ENCODE assay signal across 12 cellular contexts in genomic region chr3:153399636-153400035, GRCh38.
A peak's percentile ranks its signal among the peaks of the same experiment; 100 is the strongest.
DNase-seq lines count a peak whose midpoint lies in the region; ATAC-seq and TF ChIP-seq lines count a peak whose summit lies in the region.
"Had no signal": no experiment of that assay in that cellular context is flagged by ENCODE, and none has a peak within 500 bp of the region (broad histone marks: within the 10 kb centered on the region; RNA-seq: fewer than 3 reads in every experiment).

No MANE protein-coding gene starts in this region.

- H3K27ac ChIP-seq in MM.1S (ENCODE audit: low read length) = peak overlapping the region; percentile 55; the same call in 1 of the 2 replicates
- H3K27ac ChIP-seq: A549, thyroid gland, WERI-Rb-1 had no signal

- no peaks in the 10 kb centered on the region for H3K9me2 ChIP-seq in MM.1S (replicated peaks; ENCODE audit: insufficient read depth, low read length)

- H4K20me1 ChIP-seq in MM.1S (ENCODE audit: insufficient read depth, low read length) = no peaks in the 10 kb centered on the region

- H3K36me3 ChIP-seq in MM.1S (replicated peaks; ENCODE audit: insufficient read depth, low read length) (no peaks in the 10 kb centered on the region), skeletal muscle satellite cell (ENCODE audit: insufficient read depth, low read length) (no peaks in the 10 kb centered on the region)
- H3K36me3 ChIP-seq: thyroid gland, WERI-Rb-1 had no signal

- peaks cover 15% of the 10 kb centered on the region; the same call in 1 of the 2 replicates for H3F3A ChIP-seq in MM.1S (ENCODE audit: insufficient read depth, low read length)

- peaks cover 3% of the 10 kb centered on the region for H3K36me3 Mint-ChIP-seq in activated CD4-positive, alpha-beta T cell treated with anti-CD3 and anti-CD28 coated beads for 36 hours (ENCODE audit: low read depth)
- no peaks in the 10 kb centered on the region for H3K36me3 Mint-ChIP-seq in Calu3 (ENCODE audit: insufficient read depth, unreplicated experiment)

- no peak for TF ChIP-seq CTCF in MM.1S (IDR thresholded peaks at IDR 0.05; ENCODE audit: low read length)
- TF ChIP-seq CTCF in Calu3 (IDR thresholded peaks at IDR 0.05; ENCODE audit: unreplicated experiment) = no peak

- ATAC-seq in activated CD4-positive, alpha-beta T cell treated with anti-CD3 and anti-CD28 coated beads for 36 hours = peak; percentile 61
- ATAC-seq in HG02642 (IDR thresholded peaks at IDR 0.05; ENCODE audit: poor library complexity, unreplicated experiment) = peak; percentile 81
- ATAC-seq: A549 had no signal

- H3K9ac ChIP-seq in MM.1S (ENCODE audit: low read length) (peak overlapping the region; percentile 40; the same call in 1 of the 2 replicates), skeletal muscle satellite cell (ENCODE audit: low read depth, low read length) (no peak overlapping the region)

- H3K9me3 Mint-ChIP-seq in activated CD4-positive, alpha-beta T cell treated with anti-CD3 and anti-CD28 coated beads for 36 hours (ENCODE audit: low read depth) = peaks cover 3% of the 10 kb centered on the region
- H3K9me3 Mint-ChIP-seq in Calu3 (ENCODE audit: low read depth, unreplicated experiment) = no peaks in the 10 kb centered on the region

- CTCF ChIA-PET in activated CD4-positive, alpha-beta T cell treated with anti-CD3 and anti-CD28 coated beads for 36 hours (lab: Charles Lee) = interaction anchor here (0.6 to 0.7 kb wide), 3 partner anchors 145 to 294 kb away, joined by 3 to 5 read pairs (median 3); no protein-coding TSS in a partner anchor
- CTCF ChIA-PET in Calu3 (lab: Charles Lee) = interaction anchor here (0.6 to 0.7 kb wide), 2 partner anchors 421 to 634 kb away, joined by 3 to 4 read pairs; no protein-coding TSS in a partner anchor

- H3K4me2 ChIP-seq in MM.1S (ENCODE audit: low read depth, low read length) (peak overlapping the region; percentile 85), skeletal muscle satellite cell (ENCODE audit: low read length) (peak overlapping the region; percentile 35)
- H3K4me2 ChIP-seq: A549 had no signal

- H3K27ac Mint-ChIP-seq in activated CD4-positive, alpha-beta T cell treated with anti-CD3 and anti-CD28 coated beads for 36 hours = no peak overlapping the region
- no peak overlapping the region for H3K27ac Mint-ChIP-seq in Calu3 (ENCODE audit: unreplicated experiment)

- no peaks in the 10 kb centered on the region for H3K27me3 Mint-ChIP-seq in activated CD4-positive, alpha-beta T cell treated with anti-CD3 and anti-CD28 coated beads for 36 hours
- no peaks in the 10 kb centered on the region for H3K27me3 Mint-ChIP-seq in Calu3 (ENCODE audit: unreplicated experiment)

- H3K27me3 ChIP-seq in MM.1S (replicated peaks; ENCODE audit: insufficient read depth, low read length) (no peaks in the 10 kb centered on the region), skeletal muscle satellite cell (ENCODE audit: control insufficient read depth, insufficient read depth, low read length) (no peaks in the 10 kb centered on the region)
- H3K27me3 ChIP-seq: thyroid gland had no signal

- BruUV-seq in Calu3 (replicated peaks; lab: Mats Ljungman, UMichigan) = no TSS peak

- no peaks in the 10 kb centered on the region for H3K9me3 ChIP-seq in MM.1S (replicated peaks; ENCODE audit: insufficient read depth, low read length)
- no peaks in the 10 kb centered on the region for H3K9me3 ChIP-seq in skeletal muscle satellite cell (replicated peaks; ENCODE audit: low read length)
- H3K9me3 ChIP-seq: A549, thyroid gland had no signal

- POLR2A ChIA-PET in activated CD4-positive, alpha-beta T cell treated with anti-CD3 and anti-CD28 coated beads for 36 hours (lab: Charles Lee) = no interaction called here

- intact Hi-C loops in activated CD4-positive, alpha-beta T cell treated with anti-CD3 and anti-CD28 coated beads for 36 hours (cut with DNase I, micrococcal nuclease) = no loop called here
- intact Hi-C loops in Calu3 (cut with micrococcal nuclease; ENCODE audit: unreplicated experiment) = no loop called here

- peaks cover 21% of the 10 kb centered on the region for H3K4me1 ChIP-seq in MM.1S (ENCODE audit: low read length)
- peaks cover 33% of the 10 kb centered on the region for H3K4me1 ChIP-seq in skeletal muscle satellite cell (ENCODE audit: control insufficient read depth, insufficient read depth, low read length)
- H3K4me1 ChIP-seq: A549, thyroid gland had no signal

- H3K4me1 Mint-ChIP-seq in activated CD4-positive, alpha-beta T cell treated with anti-CD3 and anti-CD28 coated beads for 36 hours = peaks cover 21% of the 10 kb centered on the region
- peaks cover 9% of the 10 kb centered on the region for H3K4me1 Mint-ChIP-seq in Calu3 (ENCODE audit: low read depth, unreplicated experiment)

- no peak for DNase-seq in activated CD4-positive, alpha-beta T cell treated with anti-CD3 and anti-CD28 coated beads for 36 hours
- no peak for DNase-seq in activated CD4-positive, alpha-beta T cell treated with anti-CD3 and anti-CD28 coated beads for 1 hour
- DNase-seq in MM.1S (peak; percentile 79), GF-D8 (lab: John Stamatoyannopoulos, UW) (no peak), Calu3 (no peak)
- no peak for DNase-seq in stimulated activated naive CD4-positive, alpha-beta T cell (lab: John Stamatoyannopoulos, UW)
- DNase-seq: NCI-H2029 treated with DMSO at 0.1 percent for 48 hours, thyroid gland, WERI-Rb-1 had no signal

- H3K4me3 ChIP-seq in MM.1S (ENCODE audit: low read length) = peak overlapping the region; percentile 44; the same call in 1 of the 2 replicates
- H3K4me3 ChIP-seq in skeletal muscle satellite cell (ENCODE audit: low read length) = no peak overlapping the region
- H3K4me3 ChIP-seq: A549, thyroid gland had no signal

- H3K79me2 ChIP-seq in MM.1S (ENCODE audit: low read length) = no peaks in the 10 kb centered on the region

- no peak overlapping the region for H3K4me3 Mint-ChIP-seq in activated CD4-positive, alpha-beta T cell treated with anti-CD3 and anti-CD28 coated beads for 36 hours
- H3K4me3 Mint-ChIP-seq in Calu3 (ENCODE audit: low read depth, unreplicated experiment) = no peak overlapping the region

- peak overlapping the region; percentile 83 for H2AFZ ChIP-seq in MM.1S (ENCODE audit: low read length)
